Comparison of ENCODE assay signal across 1 cellular context in the genomic region with DNA sequence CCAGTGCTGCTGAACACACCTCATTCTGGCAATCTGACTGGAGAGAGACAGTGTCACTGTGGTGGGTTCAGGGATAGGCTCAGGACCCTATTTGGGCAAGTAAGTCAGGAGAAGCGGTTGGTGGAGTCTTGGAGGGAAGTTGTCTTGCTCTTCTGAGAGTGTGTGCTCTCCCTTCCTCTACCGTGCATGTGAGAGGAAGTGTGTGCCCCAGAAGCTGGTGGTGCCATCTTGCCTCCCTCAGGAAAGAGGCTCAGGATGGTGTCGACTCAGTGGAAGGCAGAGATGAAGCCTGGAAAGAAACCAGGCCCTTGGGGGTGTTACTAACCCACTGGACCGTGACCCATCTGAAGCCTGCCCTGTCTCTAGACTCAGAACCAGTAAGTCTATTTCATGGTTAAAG.
TF ChIP-seq lines count a peak whose summit lies in the region.

No MANE protein-coding gene starts in this region.

TF ChIP-seq in K562, 482 proteins besides CTCF, POLR2A, EP300 and RAD21 (continued from another document):
- TF ChIP-seq, protein P1, sequence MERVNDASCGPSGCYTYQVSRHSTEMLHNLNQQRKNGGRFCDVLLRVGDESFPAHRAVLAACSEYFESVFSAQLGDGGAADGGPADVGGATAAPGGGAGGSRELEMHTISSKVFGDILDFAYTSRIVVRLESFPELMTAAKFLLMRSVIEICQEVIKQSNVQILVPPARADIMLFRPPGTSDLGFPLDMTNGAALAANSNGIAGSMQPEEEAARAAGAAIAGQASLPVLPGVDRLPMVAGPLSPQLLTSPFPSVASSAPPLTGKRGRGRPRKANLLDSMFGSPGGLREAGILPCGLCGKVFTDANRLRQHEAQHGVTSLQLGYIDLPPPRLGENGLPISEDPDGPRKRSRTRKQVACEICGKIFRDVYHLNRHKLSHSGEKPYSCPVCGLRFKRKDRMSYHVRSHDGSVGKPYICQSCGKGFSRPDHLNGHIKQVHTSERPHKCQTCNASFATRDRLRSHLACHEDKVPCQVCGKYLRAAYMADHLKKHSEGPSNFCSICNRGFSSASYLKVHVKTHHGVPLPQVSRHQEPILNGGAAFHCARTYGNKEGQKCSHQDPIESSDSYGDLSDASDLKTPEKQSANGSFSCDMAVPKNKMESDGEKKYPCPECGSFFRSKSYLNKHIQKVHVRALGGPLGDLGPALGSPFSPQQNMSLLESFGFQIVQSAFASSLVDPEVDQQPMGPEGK (CRISPR knock-in tag; IDR thresholded peaks at IDR 0.05; ENCODE audit: borderline replicate concordance) = no peak
- TF ChIP-seq, protein P2, sequence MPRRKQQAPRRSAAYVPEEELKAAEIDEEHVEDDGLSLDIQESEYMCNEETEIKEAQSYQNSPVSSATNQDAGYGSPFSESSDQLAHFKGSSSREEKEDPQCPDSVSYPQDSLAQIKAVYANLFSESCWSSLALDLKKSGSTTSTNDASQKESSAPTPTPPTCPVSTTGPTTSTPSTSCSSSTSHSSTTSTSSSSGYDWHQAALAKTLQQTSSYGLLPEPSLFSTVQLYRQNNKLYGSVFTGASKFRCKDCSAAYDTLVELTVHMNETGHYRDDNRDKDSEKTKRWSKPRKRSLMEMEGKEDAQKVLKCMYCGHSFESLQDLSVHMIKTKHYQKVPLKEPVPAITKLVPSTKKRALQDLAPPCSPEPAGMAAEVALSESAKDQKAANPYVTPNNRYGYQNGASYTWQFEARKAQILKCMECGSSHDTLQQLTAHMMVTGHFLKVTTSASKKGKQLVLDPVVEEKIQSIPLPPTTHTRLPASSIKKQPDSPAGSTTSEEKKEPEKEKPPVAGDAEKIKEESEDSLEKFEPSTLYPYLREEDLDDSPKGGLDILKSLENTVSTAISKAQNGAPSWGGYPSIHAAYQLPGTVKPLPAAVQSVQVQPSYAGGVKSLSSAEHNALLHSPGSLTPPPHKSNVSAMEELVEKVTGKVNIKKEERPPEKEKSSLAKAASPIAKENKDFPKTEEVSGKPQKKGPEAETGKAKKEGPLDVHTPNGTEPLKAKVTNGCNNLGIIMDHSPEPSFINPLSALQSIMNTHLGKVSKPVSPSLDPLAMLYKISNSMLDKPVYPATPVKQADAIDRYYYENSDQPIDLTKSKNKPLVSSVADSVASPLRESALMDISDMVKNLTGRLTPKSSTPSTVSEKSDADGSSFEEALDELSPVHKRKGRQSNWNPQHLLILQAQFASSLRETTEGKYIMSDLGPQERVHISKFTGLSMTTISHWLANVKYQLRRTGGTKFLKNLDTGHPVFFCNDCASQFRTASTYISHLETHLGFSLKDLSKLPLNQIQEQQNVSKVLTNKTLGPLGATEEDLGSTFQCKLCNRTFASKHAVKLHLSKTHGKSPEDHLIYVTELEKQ (CRISPR knock-in tag; IDR thresholded peaks at IDR 0.05) = no peak
- TF ChIP-seq, protein P3, sequence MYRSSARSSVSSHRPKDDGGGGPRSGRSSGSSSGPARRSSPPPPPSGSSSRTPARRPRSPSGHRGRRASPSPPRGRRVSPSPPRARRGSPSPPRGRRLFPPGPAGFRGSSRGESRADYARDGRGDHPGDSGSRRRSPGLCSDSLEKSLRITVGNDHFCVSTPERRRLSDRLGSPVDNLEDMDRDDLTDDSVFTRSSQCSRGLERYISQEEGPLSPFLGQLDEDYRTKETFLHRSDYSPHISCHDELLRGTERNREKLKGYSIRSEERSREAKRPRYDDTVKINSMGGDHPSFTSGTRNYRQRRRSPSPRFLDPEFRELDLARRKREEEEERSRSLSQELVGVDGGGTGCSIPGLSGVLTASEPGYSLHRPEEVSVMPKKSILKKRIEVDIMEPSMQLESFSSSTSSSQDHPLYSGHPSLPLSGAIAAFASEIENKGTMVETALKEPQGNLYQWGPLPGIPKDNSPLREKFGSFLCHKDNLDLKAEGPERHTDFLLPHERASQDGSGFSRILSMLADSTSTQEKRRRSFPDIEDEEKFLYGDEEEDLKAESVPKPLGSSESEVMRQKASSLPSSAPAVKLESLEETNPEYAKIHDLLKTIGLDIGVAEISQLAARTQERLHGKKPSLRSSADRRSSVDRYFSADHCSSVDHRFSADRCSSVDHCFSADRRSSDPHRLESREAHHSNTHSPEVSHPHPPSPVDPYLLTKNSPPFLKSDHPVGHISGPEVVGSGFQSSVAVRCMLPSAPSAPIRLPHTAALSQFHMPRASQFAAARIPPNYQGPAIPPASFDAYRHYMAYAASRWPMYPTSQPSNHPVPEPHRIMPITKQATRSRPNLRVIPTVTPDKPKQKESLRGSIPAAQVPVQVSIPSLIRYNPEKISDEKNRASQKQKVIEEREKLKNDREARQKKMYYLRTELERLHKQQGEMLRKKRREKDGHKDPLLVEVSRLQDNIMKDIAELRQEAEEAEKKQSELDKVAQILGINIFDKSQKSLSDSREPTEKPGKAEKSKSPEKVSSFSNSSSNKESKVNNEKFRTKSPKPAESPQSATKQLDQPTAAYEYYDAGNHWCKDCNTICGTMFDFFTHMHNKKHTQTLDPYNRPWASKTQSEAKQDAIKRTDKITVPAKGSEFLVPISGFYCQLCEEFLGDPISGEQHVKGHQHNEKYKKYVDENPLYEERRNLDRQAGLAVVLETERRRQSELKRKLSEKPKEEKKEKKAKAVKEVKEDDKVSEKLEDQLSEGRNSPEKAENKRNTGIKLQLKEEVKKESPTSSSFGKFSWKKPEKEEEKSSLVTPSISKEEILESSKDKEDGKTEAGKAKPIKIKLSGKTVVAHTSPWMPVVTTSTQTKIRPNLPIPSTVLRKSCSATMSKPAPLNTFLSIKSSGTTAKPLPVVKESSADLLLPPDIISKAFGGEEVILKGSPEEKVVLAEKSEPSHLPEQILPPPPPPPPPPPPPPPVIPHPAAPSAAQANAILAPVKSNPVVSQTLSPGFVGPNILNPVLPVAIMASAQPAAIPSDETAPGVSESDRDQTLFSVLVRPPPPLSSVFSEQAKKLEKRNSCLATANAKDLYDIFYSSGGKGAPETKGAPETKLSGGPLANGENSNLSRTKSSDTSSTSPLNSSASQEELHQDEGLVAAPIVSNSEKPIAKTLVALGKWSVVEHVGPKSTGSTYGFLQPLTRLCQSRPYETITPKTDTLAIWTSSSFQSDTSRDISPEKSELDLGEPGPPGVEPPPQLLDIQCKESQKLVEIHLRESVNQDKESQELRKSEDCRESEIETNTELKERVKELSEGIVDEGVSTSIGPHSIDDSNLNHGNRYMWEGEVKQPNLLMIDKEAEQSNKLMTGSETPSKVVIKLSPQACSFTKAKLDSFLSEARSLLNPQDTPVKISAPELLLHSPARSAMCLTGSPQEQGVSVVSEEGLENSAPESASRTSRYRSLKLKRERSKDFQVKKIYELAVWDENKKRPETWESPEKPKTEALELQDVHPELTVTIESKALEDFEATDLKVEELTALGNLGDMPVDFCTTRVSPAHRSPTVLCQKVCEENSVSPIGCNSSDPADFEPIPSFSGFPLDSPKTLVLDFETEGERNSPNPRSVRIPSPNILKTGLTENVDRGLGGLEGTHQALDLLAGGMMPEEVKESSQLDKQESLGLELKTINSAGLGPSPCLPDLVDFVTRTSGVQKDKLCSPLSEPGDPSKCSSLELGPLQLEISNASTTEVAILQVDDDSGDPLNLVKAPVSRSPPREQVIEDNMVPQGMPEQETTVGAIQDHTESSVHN (IDR thresholded peaks at IDR 0.05; ENCODE audit: borderline replicate concordance in 1 of 2, low read depth in 1 of 2) = no peak
- TF ChIP-seq FOS (IDR thresholded peaks at IDR 0.05; ENCODE audit: extremely low read depth, insufficient read length) = no peak
- TF ChIP-seq, protein P4, sequence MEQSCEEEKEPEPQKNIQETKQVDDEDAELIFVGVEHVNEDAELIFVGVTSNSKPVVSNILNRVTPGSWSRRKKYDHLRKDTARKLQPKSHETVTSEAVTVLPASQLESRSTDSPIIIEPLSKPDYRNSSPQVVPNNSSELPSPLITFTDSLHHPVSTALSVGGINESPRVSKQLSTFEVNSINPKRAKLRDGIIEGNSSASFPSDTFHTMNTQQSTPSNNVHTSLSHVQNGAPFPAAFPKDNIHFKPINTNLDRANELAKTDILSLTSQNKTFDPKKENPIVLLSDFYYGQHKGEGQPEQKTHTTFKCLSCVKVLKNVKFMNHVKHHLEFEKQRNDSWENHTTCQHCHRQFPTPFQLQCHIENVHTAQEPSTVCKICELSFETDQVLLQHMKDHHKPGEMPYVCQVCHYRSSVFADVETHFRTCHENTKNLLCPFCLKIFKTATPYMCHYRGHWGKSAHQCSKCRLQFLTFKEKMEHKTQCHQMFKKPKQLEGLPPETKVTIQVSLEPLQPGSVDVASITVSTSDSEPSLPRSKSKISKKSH (CRISPR knock-in tag; IDR thresholded peaks at IDR 0.05) = no peak
TF ChIP-seq in K562: peak in this region for 0.
